Comparison of ENCODE assay signal across 17 cellular contexts in genomic region chr13:108120332-108120731, GRCh38.
DNase-seq lines count a peak whose midpoint lies in the region; ATAC-seq and TF ChIP-seq lines count a peak whose summit lies in the region.
"Had no signal": no experiment of that assay in that cellular context is flagged by ENCODE, and none has a peak within 500 bp of the region (broad histone marks: within the 10 kb centered on the region; RNA-seq: fewer than 3 reads in every experiment).

No MANE protein-coding gene starts in this region.

- no peak for ATAC-seq in gastrocnemius medialis

- 62 to 77% methylated on average over 5 of the region's 5 CpGs for WGBS in tibial nerve, 2 donors

- H3K9me3 ChIP-seq in gastrocnemius medialis: no peaks in the 10 kb centered on the region
- no peaks in the 10 kb centered on the region for H3K9me3 ChIP-seq in tibial nerve
- H3K9me3 ChIP-seq: adrenal gland; BLaER1 treated with 17β-estradiol and CSF1 and Interleukin-3, amounts not matched to agents 10 nM and 100 nM; esophagus squamous epithelium; left ventricle myocardium inferior had no signal

- no peaks in the 10 kb centered on the region for H3K4me1 ChIP-seq in gastrocnemius medialis
- H3K4me1 ChIP-seq in tibial nerve: no peaks in the 10 kb centered on the region
- H3K4me1 ChIP-seq: adrenal gland; BLaER1 treated with 17β-estradiol and CSF1 and Interleukin-3, amounts not matched to agents 10 nM and 100 nM; esophagus squamous epithelium; left ventricle myocardium inferior had no signal

- H3K36me3 ChIP-seq in gastrocnemius medialis (no peaks in the 10 kb centered on the region), tibial nerve (no peaks in the 10 kb centered on the region)
- H3K36me3 ChIP-seq: adrenal gland; BLaER1 treated with 17β-estradiol and CSF1 and Interleukin-3, amounts not matched to agents 10 nM and 100 nM; esophagus squamous epithelium; left ventricle myocardium inferior had no signal

- H3K27me3 ChIP-seq in dorsolateral prefrontal cortex (peaks cover 0 to 19% (median 0%) of the 10 kb centered on the region in 45 donors), gastrocnemius medialis (no peaks in the 10 kb centered on the region), tibial nerve (no peaks in the 10 kb centered on the region)
- H3K27me3 ChIP-seq: adrenal gland; BLaER1 treated with 17β-estradiol and CSF1 and Interleukin-3, amounts not matched to agents 10 nM and 100 nM; esophagus squamous epithelium had no signal

- TF ChIP-seq POLR2A in gastrocnemius medialis (IDR thresholded peaks at IDR 0.05): no peak
- TF ChIP-seq POLR2A in tibial nerve (IDR thresholded peaks at IDR 0.05): no peak

- H3K4me3 ChIP-seq in dorsolateral prefrontal cortex (peak overlapping the region in 43 of 59 donors; percentile 1 to 55 (median 37)), gastrocnemius medialis (no peak overlapping the region), tibial nerve (no peak overlapping the region)
- H3K4me3 ChIP-seq: adrenal gland; BLaER1 treated with 17β-estradiol and CSF1 and Interleukin-3, amounts not matched to agents 10 nM and 100 nM; esophagus squamous epithelium; left ventricle myocardium inferior had no signal

- TF ChIP-seq EP300 in tibial nerve (IDR thresholded peaks at IDR 0.05): no peak

- TF ChIP-seq CTCF in dorsolateral prefrontal cortex (IDR thresholded peaks at IDR 0.05 in 54 of 56, conservative IDR thresholded peaks at IDR 0.05 in 2 of 56; ENCODE audit: low read depth in 1 of 56, partially characterized antibody in 56 of 56): no peak
- no peak for TF ChIP-seq CTCF in gastrocnemius medialis (IDR thresholded peaks at IDR 0.05 in 4 of 5, conservative IDR thresholded peaks at IDR 0.05 in 1 of 5)
- TF ChIP-seq CTCF in tibial nerve (IDR thresholded peaks at IDR 0.05): no peak

- no peak overlapping the region for H3K27ac ChIP-seq in dorsolateral prefrontal cortex
- no peak overlapping the region for H3K27ac ChIP-seq in gastrocnemius medialis
- H3K27ac ChIP-seq in tibial nerve: no peak overlapping the region
- H3K27ac ChIP-seq: adrenal gland; BLaER1 treated with 17β-estradiol and CSF1 and Interleukin-3, amounts not matched to agents 10 nM and 100 nM; esophagus squamous epithelium; left ventricle myocardium inferior had no signal

- intact Hi-C loops in dorsolateral prefrontal cortex (cut with DNase I): no loop called here
- intact Hi-C loops in gastrocnemius medialis (cut with DNase I; ENCODE audit: low total_unique reads): no loop called here

- in situ Hi-C loops in gastrocnemius medialis (cut with MboI; ENCODE audit: low sequenced_read_pairs in 4 of 4): no loop called here

- peak; percentile 17 for DNase-seq in Ammon's horn (ENCODE audit: low spot score)
- peak; percentile 11 for DNase-seq in HS-27A (ENCODE audit: low read depth)
- DNase-seq in NCI-H748 treated with DMSO at 0.1 percent for 48 hours (lab: John Stamatoyannopoulos, UW): peak; percentile 92
- peak in 1 of 10 donors; percentile 13 for DNase-seq in dorsolateral prefrontal cortex
- no peak for DNase-seq in effector CD8-positive, alpha-beta T cell (lab: John Stamatoyannopoulos, UW)
- no peak for DNase-seq in GM19238 (ENCODE audit: insufficient read length, low spot score)
- no peak for DNase-seq in gastrocnemius medialis
- no peak for DNase-seq in tibial nerve (ENCODE audit: low spot score in 2 of 2)
- DNase-seq: activated CD4-positive, alpha-beta T cell treated with anti-CD3 and anti-CD28 coated beads, Interleukin-2, amount 10 ng/mL, durations not matched to agents 7 days and 5 days; activated gamma-delta T cell; adrenal gland; esophagus squamous epithelium; left ventricle myocardium inferior; NCI-H1048; retina; stimulated activated CD8-positive, alpha-beta memory T cell treated with anti-CD3 and anti-CD28 coated beads, Interleukin-4, amount 100 ng/mL, for 48 hours had no signal

Comparison
In these comparisons a context has a peak if more than half of its experiments do, and no peak if none do; other contexts are left out.
1. DNase-seq: peak in Ammon's horn (single experiment), HS-27A (single experiment) and NCI-H748 treated with DMSO at 0.1 percent for 48 hours (single experiment); none in effector CD8-positive, alpha-beta T cell (single experiment), GM19238 (single experiment), gastrocnemius medialis (0 of 2) and tibial nerve (0 of 2).
2. H3K4me3 ChIP-seq: peak in dorsolateral prefrontal cortex (43 of 59); none in gastrocnemius medialis (0 of 4) and tibial nerve (0 of 4).